16 cellular contexts compared by ENCODE assay signal in genomic region chr9:137479315-137479861, GRCh38. TPM values are rescaled to one million over a fixed set of nuclear protein-coding genes. Genes with fewer than 3 reads are reported as not detected.
DNase-seq lines count a peak whose midpoint lies in the region; ATAC-seq and TF ChIP-seq lines count a peak whose summit lies in the region.
"Had no signal": no experiment of that assay in that cellular context is flagged by ENCODE, and none has a peak within 500 bp of the region (broad histone marks: within the 10 kb centered on the region; RNA-seq: fewer than 3 reads in every experiment).

No MANE protein-coding gene starts in this region.

- no peaks in the 10 kb centered on the region for H3K9me2 ChIP-seq in SK-N-SH

- no peak for TF ChIP-seq RAD21 in SK-N-SH (IDR thresholded peaks at IDR 0.05; ENCODE audit: low read length)

- no peaks in the 10 kb centered on the region for H3K79me2 ChIP-seq in SK-N-SH (ENCODE audit: insufficient read depth)

- TF ChIP-seq CTCF in SK-N-SH (IDR thresholded peaks at IDR 0.05), result no peak
- no peak for TF ChIP-seq CTCF in left lung (IDR thresholded peaks at IDR 0.05)
- no peak for TF ChIP-seq CTCF in breast epithelium (IDR thresholded peaks at IDR 0.05)

- WGBS in SK-N-SH (ENCODE audit: low lambda C conversion rate), result 78% methylated on average over 11 of the region's 13 CpGs
- WGBS in aorta, 2 donors, result 80 to 89% methylated on average over 13 of the region's 13 CpGs

- TF ChIP-seq POLR2A in breast epithelium (IDR thresholded peaks at IDR 0.05), result no peak

- H3K27me3 ChIP-seq in SK-N-SH (ENCODE audit: insufficient read depth) (no peaks in the 10 kb centered on the region), left lung (no peaks in the 10 kb centered on the region), breast epithelium (no peaks in the 10 kb centered on the region), aorta (ENCODE audit: control insufficient read depth in 1 of 2, insufficient read depth in 2 of 2, low read length in 1 of 2) (no peaks in the 10 kb centered on the region)
- H3K27me3 ChIP-seq: brain microvascular endothelial cell, neutrophil, tibial artery had no signal

- H3K4me1 ChIP-seq in SK-N-SH (ENCODE audit: control insufficient read depth in 1 of 2, insufficient read depth in 2 of 2, low read depth in 1 of 2, low read length in 1 of 2), result peaks cover 0 to 39% of the 10 kb centered on the region in 2 experiments; a peak in 1 of 4 replicates
- peaks cover 0 to 8% of the 10 kb centered on the region in 2 donors for H3K4me1 ChIP-seq in left lung
- H3K4me1 ChIP-seq in breast epithelium, result no peaks in the 10 kb centered on the region
- H3K4me1 ChIP-seq in aorta (ENCODE audit: control insufficient read depth in 1 of 2, insufficient read depth in 2 of 2, low read length in 2 of 2), result no peaks in the 10 kb centered on the region

- H3K27ac ChIP-seq in SK-N-SH (ENCODE audit: low read depth in 2 of 2, low read length in 1 of 2), result peak overlapping the region in 1 of 2 experiments; percentile 68; a peak in 1 of 4 replicates
- H3K27ac ChIP-seq in left lung, result no peak overlapping the region
- H3K27ac ChIP-seq in temporal lobe (ENCODE audit: low read depth, low read length), result peak overlapping the region; percentile 63
- no peak overlapping the region for H3K27ac ChIP-seq in breast epithelium
- H3K27ac ChIP-seq in aorta (ENCODE audit: low read depth in 1 of 2, low read length in 2 of 2), result no peak overlapping the region
- H3K27ac ChIP-seq: brain microvascular endothelial cell, neutrophil, tibial artery had no signal

- H3F3A ChIP-seq in SK-N-SH (replicated peaks; ENCODE audit: insufficient read depth), result no peaks in the 10 kb centered on the region

- H3K36me3 ChIP-seq in SK-N-SH (replicated peaks in 1 of 2; ENCODE audit: control insufficient read depth in 1 of 2, insufficient read depth in 2 of 2, low read length in 1 of 2), result no peaks in the 10 kb centered on the region
- no peaks in the 10 kb centered on the region for H3K36me3 ChIP-seq in left lung
- no peaks in the 10 kb centered on the region for H3K36me3 ChIP-seq in breast epithelium
- no peaks in the 10 kb centered on the region for H3K36me3 ChIP-seq in aorta (ENCODE audit: control insufficient read depth in 1 of 2, insufficient read depth in 2 of 2, low read length in 1 of 2)
- H3K36me3 ChIP-seq: brain microvascular endothelial cell, neutrophil had no signal

- H2AFZ ChIP-seq in SK-N-SH (ENCODE audit: low read depth), result no peak overlapping the region

- POLR2A ChIA-PET in SK-N-SH (lab: Yijun Ruan, JAX), result interaction anchor here (0.5 kb wide), 1 partner anchor 56 kb away, joined by 4 read pairs; the partner anchor contains the start of genes EXD3 and NOXA1

- DNase-seq in SK-N-SH (peak; percentile 47), cerebellar nuclear complex (lab: John Stamatoyannopoulos, UW) (peak; percentile 68 to 87), left lung (peak; percentile 11 to 45), breast epithelium (ENCODE audit: low spot score in 2 of 2) (no peak), aorta (no peak)
- DNase-seq: brain microvascular endothelial cell; NCI-H2107; NCI-H82; stimulated activated CD4-positive, alpha-beta T cell treated with anti-CD3 and anti-CD28 coated beads, Interleukin-4, amount 100 ng/mL, for 4 hours had no signal

- intact Hi-C loops in left lung (cut with DNase I) (no loop called here), breast epithelium (cut with DNase I; ENCODE audit: low total_unique reads) (no loop called here), aorta (cut with DNase I) (no loop called here)

- H3K4me2 ChIP-seq in SK-N-SH, result no peak overlapping the region
- H3K4me2 ChIP-seq: A549 had no signal

- ATAC-seq in SK-N-SH treated with all-trans-retinoic acid at 6 μM for 48 hours, result no peak
- no peak for ATAC-seq in left lung
- ATAC-seq in HG03342 (IDR thresholded peaks at IDR 0.05; ENCODE audit: unreplicated experiment), result no peak
- ATAC-seq in aorta (ENCODE audit: low FRiP score), result no peak

- no peaks in the 10 kb centered on the region for H4K20me1 ChIP-seq in SK-N-SH (ENCODE audit: insufficient read depth)

- H3K9me3 ChIP-seq in SK-N-SH, result no peaks in the 10 kb centered on the region
- peaks cover 0 to 23% of the 10 kb centered on the region in 2 donors for H3K9me3 ChIP-seq in left lung
- H3K9me3 ChIP-seq in breast epithelium, result peaks cover 7 to 14% of the 10 kb centered on the region in 2 donors
- H3K9me3 ChIP-seq in aorta (ENCODE audit: control insufficient read depth, low read length), result peaks cover 2% of the 10 kb centered on the region
- H3K9me3 ChIP-seq: neutrophil had no signal

- no peak for TF ChIP-seq EP300 in SK-N-SH (IDR thresholded peaks at IDR 0.05; ENCODE audit: borderline replicate concordance in 1 of 2, low read depth in 1 of 2, low read length in 1 of 2)

- H3K4me3 ChIP-seq in SK-N-SH (ENCODE audit: low read depth in 2 of 2, low read length in 1 of 2), result no peak overlapping the region
- H3K4me3 ChIP-seq in left lung, result no peak overlapping the region
- no peak overlapping the region for H3K4me3 ChIP-seq in breast epithelium
- H3K4me3 ChIP-seq in aorta (ENCODE audit: low read length in 2 of 2), result no peak overlapping the region
- H3K4me3 ChIP-seq: A549, tibial artery had no signal

- CTCF ChIA-PET in SK-N-SH (lab: Yijun Ruan, JAX), result interaction anchor here (0.8 to 1.6 kb wide), 4 partner anchors 10 to 193 kb away, joined by 3 to 5 read pairs (median 3); no protein-coding TSS in a partner anchor

- H3K9ac ChIP-seq in SK-N-SH, result no peak overlapping the region

TF ChIP-seq in SK-N-SH, 30 proteins besides CTCF, POLR2A, EP300 and RAD21 (continues in another document):
- TF ChIP-seq TAF1 (IDR thresholded peaks at IDR 0.05; ENCODE audit: borderline replicate concordance, low read depth, low read length) (no peak), NRF1 (IDR thresholded peaks at IDR 0.05; ENCODE audit: low read depth, low read length) (no peak), MXI1 (IDR thresholded peaks at IDR 0.05; ENCODE audit: low read depth, low read length) (no peak), GABPA (IDR thresholded peaks at IDR 0.05; ENCODE audit: low read depth) (no peak), FOXJ3 (CRISPR knock-in tag; IDR thresholded peaks at IDR 0.05) (no peak), IRF3 (IDR thresholded peaks at IDR 0.05; ENCODE audit: low read depth, low read length) (no peak), CHD2 (IDR thresholded peaks at IDR 0.05; ENCODE audit: low read length, partially characterized antibody) (no peak)

TF ChIP-seq in SK-N-SH treated with all-trans-retinoic acid at 6 μM for 48 hours, 23 proteins besides CTCF, POLR2A, EP300 and RAD21 (continues in another document):
- TF ChIP-seq ZFP30 (CRISPR knock-in tag; IDR thresholded peaks at IDR 0.05), result no peak
- no peak for TF ChIP-seq OSR1 (CRISPR knock-in tag; IDR thresholded peaks at IDR 0.05)
- TF ChIP-seq ZNF70 (CRISPR knock-in tag; IDR thresholded peaks at IDR 0.05), result no peak
- TF ChIP-seq BACH2 (CRISPR knock-in tag; IDR thresholded peaks at IDR 0.05; ENCODE audit: borderline replicate concordance), result no peak
- TF ChIP-seq ESRRG (CRISPR knock-in tag; IDR thresholded peaks at IDR 0.05), result no peak
- no peak for TF ChIP-seq GLIS3 (CRISPR knock-in tag; IDR thresholded peaks at IDR 0.05)
- no peak for TF ChIP-seq ARNTL (CRISPR knock-in tag; IDR thresholded peaks at IDR 0.05; ENCODE audit: borderline replicate concordance, low read depth)
- TF ChIP-seq TOX (CRISPR knock-in tag; IDR thresholded peaks at IDR 0.05; ENCODE audit: borderline replicate concordance), result no peak
- no peak for TF ChIP-seq TCF4 (CRISPR knock-in tag; IDR thresholded peaks at IDR 0.05; ENCODE audit: borderline replicate concordance)
- TF ChIP-seq PATZ1 (CRISPR knock-in tag; IDR thresholded peaks at IDR 0.05; ENCODE audit: borderline replicate concordance), result no peak

RNA-seq across cellular contexts. Expression of gene NSMF, which starts 20.3 kb away (rescaled TPM):
- polyA plus RNA-seq in SK-N-SH (2012; rRNA removed) (58.6 and 58.8 TPM in 2 replicates), aorta (100 to 1,000 TPM in 1 of 2 donors, 10 to 100 TPM in 1; 75.5 to 154 TPM)
- polyA plus RNA-seq in SK-N-SH (2012; cell fraction: cytosol; rRNA removed), result 23.7 and 36.2 TPM in 2 replicates
- 185 and 220 TPM in 2 replicates for polyA plus RNA-seq in SK-N-SH (2012; cell fraction: nucleus; rRNA removed)
- total RNA-seq in left lung (10 to 100 TPM; 29.5 to 31.4 TPM), temporal lobe (57.0 TPM), breast epithelium (10 to 100 TPM; 30.9 to 38.4 (median 37.4) TPM), aorta (10 to 100 TPM; 76.8 to 78.2 TPM)

RNA-seq across cellular contexts. Expression of gene ENTPD8, which starts 38.2 kb away (rescaled TPM):
- polyA plus RNA-seq in SK-N-SH (2012; rRNA removed) (0.18 and 0.30 TPM in 2 replicates), aorta (1 to 10 TPM in 1 of 2 donors, not detected in 1; 3.1 TPM)
- 0.03 and 0.12 TPM in 2 replicates for polyA plus RNA-seq in SK-N-SH (2012; cell fraction: cytosol; rRNA removed)
- polyA plus RNA-seq in SK-N-SH (2012; cell fraction: nucleus; rRNA removed), result 2.2 and 2.6 TPM in 2 replicates
- total RNA-seq in left lung (under 1 TPM in 1 of 2 donors, not detected in 1; 0.15 TPM), temporal lobe (not detected), breast epithelium (1 to 10 TPM in 2 of 3 donors, not detected in 1; 2.0 to 3.2 TPM), aorta (not detected)
- total RNA-seq: frontal cortex had no signal

RNA-seq across cellular contexts. Expression of gene NOXA1, which starts 56.2 kb away (rescaled TPM):
- 0.39 and 0.67 TPM in 2 replicates for polyA plus RNA-seq in SK-N-SH (2012; rRNA removed)
- polyA plus RNA-seq in SK-N-SH (2012; cell fraction: cytosol; rRNA removed), result 0.12 and 0.22 TPM in 2 replicates
- polyA plus RNA-seq in SK-N-SH (2012; cell fraction: nucleus; rRNA removed), result 5.1 and 9.4 TPM in 2 replicates
- 1 to 10 TPM; 6.1 to 8.7 TPM for total RNA-seq in left lung
- total RNA-seq in temporal lobe, result 2.0 TPM
- total RNA-seq in breast epithelium, result 10 to 100 TPM in 1 of 3 donors, 1 to 10 TPM in 2; 2.9 to 13.8 (median 4.6) TPM
- 1 to 10 TPM; 4.1 to 8.5 TPM for total RNA-seq in aorta
- polyA plus RNA-seq in aorta, result 10 to 100 TPM in 1 of 2 donors, 1 to 10 TPM in 1; 2.9 to 12.6 TPM

RNA-seq across cellular contexts. Expression of gene EXD3, which starts 56.4 kb away (rescaled TPM):
- polyA plus RNA-seq in SK-N-SH (2012; rRNA removed) (11.5 and 14.2 TPM in 2 replicates), aorta (10 to 100 TPM; 15.9 to 96.8 TPM)
- polyA plus RNA-seq in SK-N-SH (2012; cell fraction: cytosol; rRNA removed), result 5.2 and 7.4 TPM in 2 replicates
- polyA plus RNA-seq in SK-N-SH (2012; cell fraction: nucleus; rRNA removed), result 50.1 and 63.9 TPM in 2 replicates
- total RNA-seq in left lung (10 to 100 TPM; 13.7 to 21.8 TPM), temporal lobe (14.0 TPM), breast epithelium (10 to 100 TPM in 2 of 3 donors, 1 to 10 TPM in 1; 7.7 to 28.7 (median 20.6) TPM), aorta (10 to 100 TPM; 21.9 to 38.2 TPM)

Comparison
In these comparisons a context has a peak if more than half of its experiments do, and no peak if none do; other contexts are left out.
1. DNase-seq: peak in SK-N-SH (single experiment), cerebellar nuclear complex (2 of 2) and left lung (2 of 2); none in breast epithelium (0 of 2) and aorta (0 of 2).